31 cellular contexts compared by ENCODE assay signal in genomic region chr7:82471351-82472020, GRCh38. TPM values are rescaled to one million over a fixed set of nuclear protein-coding genes. Genes with fewer than 3 reads are reported as not detected.
"Had no signal": no experiment of that assay in that cellular context is flagged by ENCODE, and none has a peak within 500 bp of the region (broad histone marks: within the 10 kb centered on the region; RNA-seq: fewer than 3 reads in every experiment).

No MANE protein-coding gene starts in this region.

- H3K9me3 ChIP-seq: esophagus muscularis mucosa, gastroesophageal sphincter, heart left ventricle, left lung, mucosa of descending colon, ovary, psoas muscle, right lobe of liver, thoracic aorta, tibial nerve, upper lobe of left lung had no signal

- FAIRE-seq: endothelial cell of umbilical vein, islet of Langerhans, small intestine had no signal

- H3K27ac ChIP-seq: coronary artery, esophagus muscularis mucosa, foreskin keratinocyte, gastroesophageal sphincter, heart left ventricle, hepatocyte, left lung, ovary, psoas muscle, right lobe of liver, thoracic aorta, tibial nerve, upper lobe of left lung had no signal

- H3K4me1 ChIP-seq: foreskin keratinocyte, gastroesophageal sphincter, left lung, psoas muscle, right lobe of liver, tibial nerve, upper lobe of left lung had no signal

- H3K4me2 ChIP-seq: hepatocyte had no signal

- ATAC-seq: foreskin keratinocyte; gastroesophageal sphincter; heart left ventricle; left cardiac atrium; left lung; mucosa of descending colon; natural killer cell treated with Interleukin-12 subunit alpha and Interleukin-12 subunit beta and Interleukin-15 and Interleukin-18, amount 100 ng/mL, for 72 hours; psoas muscle; right lobe of liver; stimulated activated naive B cell treated with anti-CD40 and anti-IgM and Interleukin-4, amounts not matched to agents 10 μg/mL and 1 μg/mL and 100 μg/mL, for 72 hours had no signal

- H3K79me2 ChIP-seq: hepatocyte had no signal

- H3K9me3 Mint-ChIP-seq: mesothelial cell of epicardium; natural killer cell treated with Interleukin-12 subunit alpha and Interleukin-12 subunit beta and Interleukin-15 and Interleukin-18, amount 100 ng/mL, for 72 hours; stimulated activated naive CD8-positive, alpha-beta T cell treated with anti-CD3 and anti-CD28 coated beads, Interleukin-15, Interleukin-2, amounts not matched to agents 100 ng/mL and 50 ng/mL, for 24 hours had no signal

- H3K27ac Mint-ChIP-seq: mesothelial cell of epicardium; naive B cell; natural killer cell treated with Interleukin-12 subunit alpha and Interleukin-12 subunit beta and Interleukin-15 and Interleukin-18, amount 100 ng/mL, for 72 hours; stimulated activated naive B cell treated with anti-CD40 and anti-IgM and Interleukin-4, amounts not matched to agents 10 μg/mL and 1 μg/mL and 100 μg/mL, for 72 hours; stimulated activated naive CD8-positive, alpha-beta T cell treated with anti-CD3 and anti-CD28 coated beads, Interleukin-15, Interleukin-2, amounts not matched to agents 100 ng/mL and 50 ng/mL, for 24 hours had no signal

- H2AFZ ChIP-seq: hepatocyte had no signal

- H3K27me3 Mint-ChIP-seq: natural killer cell treated with Interleukin-12 subunit alpha and Interleukin-12 subunit beta and Interleukin-15 and Interleukin-18, amount 100 ng/mL, for 72 hours; stimulated activated naive B cell treated with anti-CD40 and anti-IgM and Interleukin-4, amounts not matched to agents 10 μg/mL and 1 μg/mL and 100 μg/mL, for 72 hours; stimulated activated naive CD8-positive, alpha-beta T cell treated with anti-CD3 and anti-CD28 coated beads, Interleukin-15, Interleukin-2, amounts not matched to agents 100 ng/mL and 50 ng/mL, for 24 hours had no signal

- H3K36me3 Mint-ChIP-seq: mesothelial cell of epicardium; naive B cell; natural killer cell treated with Interleukin-12 subunit alpha and Interleukin-12 subunit beta and Interleukin-15 and Interleukin-18, amount 100 ng/mL, for 72 hours; stimulated activated naive B cell treated with anti-CD40 and anti-IgM and Interleukin-4, amounts not matched to agents 10 μg/mL and 1 μg/mL and 100 μg/mL, for 72 hours had no signal

- H3K27me3 ChIP-seq: esophagus muscularis mucosa, gastroesophageal sphincter, heart left ventricle, hepatocyte, left lung, ovary, right lobe of liver, tibial nerve, upper lobe of left lung had no signal

- H3K4me3 ChIP-seq: coronary artery, esophagus muscularis mucosa, gastroesophageal sphincter, heart left ventricle, hepatocyte, left lung, mucosa of descending colon, ovary, psoas muscle, right lobe of liver, thoracic aorta, tibial nerve, upper lobe of left lung had no signal

- H3K4me3 Mint-ChIP-seq: mesothelial cell of epicardium; naive B cell; natural killer cell treated with Interleukin-12 subunit alpha and Interleukin-12 subunit beta and Interleukin-15 and Interleukin-18, amount 100 ng/mL, for 72 hours; stimulated activated naive B cell treated with anti-CD40 and anti-IgM and Interleukin-4, amounts not matched to agents 10 μg/mL and 1 μg/mL and 100 μg/mL, for 72 hours; stimulated activated naive CD8-positive, alpha-beta T cell treated with anti-CD3 and anti-CD28 coated beads, Interleukin-15, Interleukin-2, amounts not matched to agents 100 ng/mL and 50 ng/mL, for 24 hours had no signal

- DNase-seq: dermis blood vessel endothelial cell; effector memory CD4-positive, alpha-beta T cell; foreskin keratinocyte; heart left ventricle; left cardiac atrium; left lung; mesenchymal stem cell; mucosa of descending colon; naive B cell; occipital lobe; ovary; posterior cingulate gyrus; psoas muscle; retina; right lobe of liver; small intestine; stimulated activated CD4-positive, alpha-beta T cell treated with anti-CD3 and anti-CD28 coated beads, Interleukin-15, amount 100 ng/mL, for 24 hours; stimulated activated CD4-positive, alpha-beta T cell treated with anti-CD3 and anti-CD28 coated beads, Interleukin-2, amount 100 ng/mL, for 48 hours; stimulated activated naive B cell treated with anti-CD40 and anti-IgM and Interleukin-4, amounts not matched to agents 10 μg/mL and 1 μg/mL and 100 μg/mL, for 72 hours; upper lobe of left lung had no signal

- H3K36me3 ChIP-seq: esophagus muscularis mucosa, gastroesophageal sphincter, heart left ventricle, left lung, ovary, right lobe of liver, thoracic aorta, tibial nerve, upper lobe of left lung had no signal

- H3K4me1 Mint-ChIP-seq: mesothelial cell of epicardium; naive B cell; stimulated activated naive B cell treated with anti-CD40 and anti-IgM and Interleukin-4, amounts not matched to agents 10 μg/mL and 1 μg/mL and 100 μg/mL, for 72 hours had no signal

RNA-seq across cellular contexts. Expression of gene CACNA2D1, which starts 27.9 kb away (rescaled TPM):
- total RNA-seq: natural killer cell treated with Interleukin-12 subunit alpha and Interleukin-12 subunit beta and Interleukin-15 and Interleukin-18, amount 100 ng/mL, for 72 hours had no signal
